Comparison of ENCODE assay signal across 1 cellular context in genomic region chr1:116318897-116319296, GRCh38.
TF ChIP-seq lines count a peak whose summit lies in the region.

No MANE protein-coding gene starts in this region.

TF ChIP-seq in K562, 482 proteins besides CTCF, POLR2A, EP300 and RAD21 (continued from another document and continues in another):
- TF ChIP-seq, protein P1, sequence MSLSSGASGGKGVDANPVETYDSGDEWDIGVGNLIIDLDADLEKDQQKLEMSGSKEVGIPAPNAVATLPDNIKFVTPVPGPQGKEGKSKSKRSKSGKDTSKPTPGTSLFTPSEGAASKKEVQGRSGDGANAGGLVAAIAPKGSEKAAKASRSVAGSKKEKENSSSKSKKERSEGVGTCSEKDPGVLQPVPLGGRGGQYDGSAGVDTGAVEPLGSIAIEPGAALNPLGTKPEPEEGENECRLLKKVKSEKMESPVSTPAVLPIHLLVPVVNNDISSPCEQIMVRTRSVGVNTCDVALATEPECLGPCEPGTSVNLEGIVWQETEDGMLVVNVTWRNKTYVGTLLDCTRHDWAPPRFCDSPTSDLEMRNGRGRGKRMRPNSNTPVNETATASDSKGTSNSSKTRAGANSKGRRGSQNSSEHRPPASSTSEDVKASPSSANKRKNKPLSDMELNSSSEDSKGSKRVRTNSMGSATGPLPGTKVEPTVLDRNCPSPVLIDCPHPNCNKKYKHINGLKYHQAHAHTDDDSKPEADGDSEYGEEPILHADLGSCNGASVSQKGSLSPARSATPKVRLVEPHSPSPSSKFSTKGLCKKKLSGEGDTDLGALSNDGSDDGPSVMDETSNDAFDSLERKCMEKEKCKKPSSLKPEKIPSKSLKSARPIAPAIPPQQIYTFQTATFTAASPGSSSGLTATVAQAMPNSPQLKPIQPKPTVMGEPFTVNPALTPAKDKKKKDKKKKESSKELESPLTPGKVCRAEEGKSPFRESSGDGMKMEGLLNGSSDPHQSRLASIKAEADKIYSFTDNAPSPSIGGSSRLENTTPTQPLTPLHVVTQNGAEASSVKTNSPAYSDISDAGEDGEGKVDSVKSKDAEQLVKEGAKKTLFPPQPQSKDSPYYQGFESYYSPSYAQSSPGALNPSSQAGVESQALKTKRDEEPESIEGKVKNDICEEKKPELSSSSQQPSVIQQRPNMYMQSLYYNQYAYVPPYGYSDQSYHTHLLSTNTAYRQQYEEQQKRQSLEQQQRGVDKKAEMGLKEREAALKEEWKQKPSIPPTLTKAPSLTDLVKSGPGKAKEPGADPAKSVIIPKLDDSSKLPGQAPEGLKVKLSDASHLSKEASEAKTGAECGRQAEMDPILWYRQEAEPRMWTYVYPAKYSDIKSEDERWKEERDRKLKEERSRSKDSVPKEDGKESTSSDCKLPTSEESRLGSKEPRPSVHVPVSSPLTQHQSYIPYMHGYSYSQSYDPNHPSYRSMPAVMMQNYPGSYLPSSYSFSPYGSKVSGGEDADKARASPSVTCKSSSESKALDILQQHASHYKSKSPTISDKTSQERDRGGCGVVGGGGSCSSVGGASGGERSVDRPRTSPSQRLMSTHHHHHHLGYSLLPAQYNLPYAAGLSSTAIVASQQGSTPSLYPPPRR (CRISPR knock-in tag; IDR thresholded peaks at IDR 0.05; ENCODE audit: borderline replicate concordance) = no peak
- peak; percentile 95 for TF ChIP-seq ESRRA (IDR thresholded peaks at IDR 0.05; ENCODE audit: borderline replicate concordance, low read depth)
- TF ChIP-seq NR2C2 (CRISPR knock-in tag; IDR thresholded peaks at IDR 0.05) = no peak
- peak; percentile 84 for TF ChIP-seq NR2C2 (tag; IDR thresholded peaks at IDR 0.05)
- TF ChIP-seq CSDE1 (IDR thresholded peaks at IDR 0.05) = no peak
- TF ChIP-seq TCFL5 (CRISPR knock-in tag; conservative IDR thresholded peaks at IDR 0.05) = no peak
- TF ChIP-seq RUNX1 (IDR thresholded peaks at IDR 0.05; ENCODE audit: low read depth) = no peak
- TF ChIP-seq, protein P2, sequence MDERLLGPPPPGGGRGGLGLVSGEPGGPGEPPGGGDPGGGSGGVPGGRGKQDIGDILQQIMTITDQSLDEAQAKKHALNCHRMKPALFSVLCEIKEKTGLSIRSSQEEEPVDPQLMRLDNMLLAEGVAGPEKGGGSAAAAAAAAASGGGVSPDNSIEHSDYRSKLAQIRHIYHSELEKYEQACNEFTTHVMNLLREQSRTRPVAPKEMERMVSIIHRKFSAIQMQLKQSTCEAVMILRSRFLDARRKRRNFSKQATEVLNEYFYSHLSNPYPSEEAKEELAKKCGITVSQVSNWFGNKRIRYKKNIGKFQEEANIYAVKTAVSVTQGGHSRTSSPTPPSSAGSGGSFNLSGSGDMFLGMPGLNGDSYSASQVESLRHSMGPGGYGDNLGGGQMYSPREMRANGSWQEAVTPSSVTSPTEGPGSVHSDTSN (CRISPR knock-in tag; IDR thresholded peaks at IDR 0.05; ENCODE audit: low read depth) = no peak
- TF ChIP-seq, protein P2 (tag; conservative IDR thresholded peaks at IDR 0.05; ENCODE audit: low read depth) = peak; percentile 53; the same call in 1 of the 2 replicates
- no peak for TF ChIP-seq ZBED1 (IDR thresholded peaks at IDR 0.05)
- TF ChIP-seq CREM (IDR thresholded peaks at IDR 0.05; ENCODE audit: low read depth) = peak; percentile 59
- no peak for TF ChIP-seq FIP1L1 (IDR thresholded peaks at IDR 0.05; ENCODE audit: low read depth, low read length, poor library complexity, severe bottlenecking)
- no peak for TF ChIP-seq STAT6 (CRISPR knock-in tag; IDR thresholded peaks at IDR 0.05)
- TF ChIP-seq TAF1 (IDR thresholded peaks at IDR 0.05; ENCODE audit: control insufficient read depth, extremely low read depth, insufficient read depth, low read length, severe bottlenecking) = no peak
- no peak for TF ChIP-seq SRF (CRISPR knock-in tag; IDR thresholded peaks at IDR 0.05)
- TF ChIP-seq, protein P3, sequence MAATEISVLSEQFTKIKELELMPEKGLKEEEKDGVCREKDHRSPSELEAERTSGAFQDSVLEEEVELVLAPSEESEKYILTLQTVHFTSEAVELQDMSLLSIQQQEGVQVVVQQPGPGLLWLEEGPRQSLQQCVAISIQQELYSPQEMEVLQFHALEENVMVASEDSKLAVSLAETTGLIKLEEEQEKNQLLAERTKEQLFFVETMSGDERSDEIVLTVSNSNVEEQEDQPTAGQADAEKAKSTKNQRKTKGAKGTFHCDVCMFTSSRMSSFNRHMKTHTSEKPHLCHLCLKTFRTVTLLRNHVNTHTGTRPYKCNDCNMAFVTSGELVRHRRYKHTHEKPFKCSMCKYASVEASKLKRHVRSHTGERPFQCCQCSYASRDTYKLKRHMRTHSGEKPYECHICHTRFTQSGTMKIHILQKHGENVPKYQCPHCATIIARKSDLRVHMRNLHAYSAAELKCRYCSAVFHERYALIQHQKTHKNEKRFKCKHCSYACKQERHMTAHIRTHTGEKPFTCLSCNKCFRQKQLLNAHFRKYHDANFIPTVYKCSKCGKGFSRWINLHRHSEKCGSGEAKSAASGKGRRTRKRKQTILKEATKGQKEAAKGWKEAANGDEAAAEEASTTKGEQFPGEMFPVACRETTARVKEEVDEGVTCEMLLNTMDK (IDR thresholded peaks at IDR 0.05; ENCODE audit: borderline replicate concordance, insufficient read depth, low read depth, low read length, poor library complexity, severe bottlenecking) = no peak
- TF ChIP-seq CBX2 (IDR thresholded peaks at IDR 0.05; ENCODE audit: insufficient read depth, low read length, poor library complexity, severe bottlenecking) = no peak
- TF ChIP-seq SUPT5H (IDR thresholded peaks at IDR 0.05) = no peak
- no peak for TF ChIP-seq POLR2B (IDR thresholded peaks at IDR 0.05; ENCODE audit: low read depth, partially characterized antibody)
- TF ChIP-seq CHD4 (IDR thresholded peaks at IDR 0.05; ENCODE audit: insufficient read depth, insufficient replicate concordance, low read depth, low read length, poor library complexity, severe bottlenecking) = no peak
- no peak for TF ChIP-seq KLF10 (CRISPR knock-in tag; IDR thresholded peaks at IDR 0.05)
- no peak for TF ChIP-seq ZNF23 (CRISPR knock-in tag; IDR thresholded peaks at IDR 0.05)
- peak; percentile 67 for TF ChIP-seq JUND (IDR thresholded peaks at IDR 0.05; ENCODE audit: borderline replicate concordance, low read depth, low read length)
- peak; percentile 78; the same call in 2 of the 3 replicates for TF ChIP-seq JUND (tag; IDR thresholded peaks at IDR 0.05; ENCODE audit: borderline replicate concordance, low read depth, low read length)
- TF ChIP-seq NRF1 (conservative IDR thresholded peaks at IDR 0.05 in 1 of 2, IDR thresholded peaks at IDR 0.05 in 1 of 2) = peak; percentile 49 to 57; a peak in 3 of 4 replicates
- TF ChIP-seq L3MBTL2 (IDR thresholded peaks at IDR 0.05) = no peak
- TF ChIP-seq CREBBP (IDR thresholded peaks at IDR 0.05; ENCODE audit: low read depth, low read length) = no peak
- no peak for TF ChIP-seq ZNF436 (CRISPR knock-in tag; IDR thresholded peaks at IDR 0.05)
- peak; percentile 49 for TF ChIP-seq MEIS2 (IDR thresholded peaks at IDR 0.05; ENCODE audit: partially characterized antibody)
- no peak for TF ChIP-seq FOS (IDR thresholded peaks at IDR 0.05; ENCODE audit: extremely low read depth, insufficient read length)
- no peak for TF ChIP-seq ZNF143 (CRISPR knock-in tag; IDR thresholded peaks at IDR 0.05)
- TF ChIP-seq HMG20B (CRISPR knock-in tag; IDR thresholded peaks at IDR 0.05) = no peak
- no peak for TF ChIP-seq ZNF79 (CRISPR knock-in tag; IDR thresholded peaks at IDR 0.05; ENCODE audit: low read depth)
- TF ChIP-seq ZFX (CRISPR knock-in tag; IDR thresholded peaks at IDR 0.05) = no peak
- TF ChIP-seq ZFPM2 (CRISPR knock-in tag; IDR thresholded peaks at IDR 0.05) = no peak
- 0 out of 2 replicates have a peak, but pooled peaks have one; percentile 27 for TF ChIP-seq CXXC5 (CRISPR knock-in tag; IDR thresholded peaks at IDR 0.05)
- no peak for TF ChIP-seq MEF2A (IDR thresholded peaks at IDR 0.05; ENCODE audit: control insufficient read depth, low read depth, low read length)
- TF ChIP-seq ETV5 (CRISPR knock-in tag; IDR thresholded peaks at IDR 0.05; ENCODE audit: low read depth) = no peak
- no peak for TF ChIP-seq MCM5 (IDR thresholded peaks at IDR 0.05; ENCODE audit: low read depth)
- no peak for TF ChIP-seq IRF9 (tag; IDR thresholded peaks at IDR 0.05)
- TF ChIP-seq ATF1 (CRISPR knock-in tag; IDR thresholded peaks at IDR 0.05) = no peak
- peak; percentile 73 for TF ChIP-seq ATF1 (tag; IDR thresholded peaks at IDR 0.05)
- TF ChIP-seq ATF7 (IDR thresholded peaks at IDR 0.05) = 0 out of 2 replicates have a peak, but pooled peaks have one; percentile 19
- no peak for TF ChIP-seq RB1 (IDR thresholded peaks at IDR 0.05; ENCODE audit: low read depth)
- no peak for TF ChIP-seq ZNF282 (CRISPR knock-in tag; IDR thresholded peaks at IDR 0.05)
- TF ChIP-seq BCOR (IDR thresholded peaks at IDR 0.05) = no peak
- TF ChIP-seq FOXA3 (CRISPR knock-in tag; conservative IDR thresholded peaks at IDR 0.05 in 1 of 2, IDR thresholded peaks at IDR 0.05 in 1 of 2) = no peak
- no peak for TF ChIP-seq SP2 (IDR thresholded peaks at IDR 0.05; ENCODE audit: extremely low read depth, low read depth, low read length, poor library complexity, severe bottlenecking)
- TF ChIP-seq KDM2B (CRISPR knock-in tag; IDR thresholded peaks at IDR 0.05) = no peak
- no peak for TF ChIP-seq E2F1 (CRISPR knock-in tag; IDR thresholded peaks at IDR 0.05)
- TF ChIP-seq ZC3H11A (IDR thresholded peaks at IDR 0.05; ENCODE audit: low read depth, low read length) = no peak
- TF ChIP-seq ZNF57 (CRISPR knock-in tag; IDR thresholded peaks at IDR 0.05) = no peak
- no peak for TF ChIP-seq ZNF3 (CRISPR knock-in tag; IDR thresholded peaks at IDR 0.05)
- TF ChIP-seq NFE2 (IDR thresholded peaks at IDR 0.05; ENCODE audit: low read depth) = peak; percentile 51
- TF ChIP-seq XRCC3 (IDR thresholded peaks at IDR 0.05) = no peak
- no peak for TF ChIP-seq NR4A1 (CRISPR knock-in tag; IDR thresholded peaks at IDR 0.05)
- peak; percentile 38; the same call in 1 of the 2 replicates for TF ChIP-seq NR4A1 (tag; IDR thresholded peaks at IDR 0.05)
- no peak for TF ChIP-seq ZNF324 (CRISPR knock-in tag; IDR thresholded peaks at IDR 0.05)
- TF ChIP-seq, protein P4, sequence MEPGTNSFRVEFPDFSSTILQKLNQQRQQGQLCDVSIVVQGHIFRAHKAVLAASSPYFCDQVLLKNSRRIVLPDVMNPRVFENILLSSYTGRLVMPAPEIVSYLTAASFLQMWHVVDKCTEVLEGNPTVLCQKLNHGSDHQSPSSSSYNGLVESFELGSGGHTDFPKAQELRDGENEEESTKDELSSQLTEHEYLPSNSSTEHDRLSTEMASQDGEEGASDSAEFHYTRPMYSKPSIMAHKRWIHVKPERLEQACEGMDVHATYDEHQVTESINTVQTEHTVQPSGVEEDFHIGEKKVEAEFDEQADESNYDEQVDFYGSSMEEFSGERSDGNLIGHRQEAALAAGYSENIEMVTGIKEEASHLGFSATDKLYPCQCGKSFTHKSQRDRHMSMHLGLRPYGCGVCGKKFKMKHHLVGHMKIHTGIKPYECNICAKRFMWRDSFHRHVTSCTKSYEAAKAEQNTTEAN (CRISPR knock-in tag; IDR thresholded peaks at IDR 0.05) = no peak
- no peak for TF ChIP-seq PHB (CRISPR knock-in tag; IDR thresholded peaks at IDR 0.05)
